Comparison of ENCODE assay signal across 26 cellular contexts in the genomic region with DNA sequence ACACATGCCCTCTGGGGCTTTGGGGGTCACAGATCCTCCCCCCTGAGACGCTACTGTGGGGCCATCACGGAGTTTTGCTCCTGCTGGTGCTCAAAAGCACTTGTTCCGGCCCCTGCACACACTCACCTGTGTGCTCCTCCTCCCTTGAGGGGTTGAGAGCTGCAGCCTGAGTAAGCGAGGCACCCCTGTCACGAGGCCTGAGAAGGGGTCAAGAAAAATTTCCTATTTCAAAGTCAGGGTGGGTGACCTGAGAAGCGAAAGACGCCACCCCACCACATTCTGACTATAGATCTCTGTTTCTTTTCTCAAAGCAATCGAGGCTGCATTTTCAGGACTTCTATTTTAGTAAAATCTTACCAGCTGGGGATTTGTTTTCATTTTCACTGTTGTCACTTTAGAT.
DNase-seq lines count a peak whose midpoint lies in the region; ATAC-seq and TF ChIP-seq lines count a peak whose summit lies in the region.
"Had no signal": no experiment of that assay in that cellular context is flagged by ENCODE, and none has a peak within 500 bp of the region (broad histone marks: within the 10 kb centered on the region; RNA-seq: fewer than 3 reads in every experiment).

No MANE protein-coding gene starts in this region.

- peak overlapping the region; percentile 89 for H3K27ac ChIP-seq in MM.1S (ENCODE audit: low read length)
- H3K27ac ChIP-seq: A549, ascending aorta, HL-60, lower lobe of right lung, SJSA1, stomach had no signal

- H2AFZ ChIP-seq in MM.1S (ENCODE audit: low read length): no peak overlapping the region

- no peak for TF ChIP-seq CTCF in MM.1S (IDR thresholded peaks at IDR 0.05; ENCODE audit: low read length)

- H3K4me1 ChIP-seq in MM.1S (ENCODE audit: low read length): peaks cover 52% of the 10 kb centered on the region
- H3K4me1 ChIP-seq: A549, ascending aorta, SJSA1 had no signal

- peak overlapping the region; percentile 73 for H3K4me2 ChIP-seq in MM.1S (ENCODE audit: low read depth, low read length)
- H3K4me2 ChIP-seq: A549 had no signal

- peaks cover 32% of the 10 kb centered on the region for H3F3A ChIP-seq in MM.1S (ENCODE audit: insufficient read depth, low read length)

- H3K27me3 ChIP-seq in MM.1S (replicated peaks; ENCODE audit: insufficient read depth, low read length): no peaks in the 10 kb centered on the region
- H3K27me3 ChIP-seq: ascending aorta, SJSA1, stomach had no signal

- intact Hi-C loops in cardiac septum (cut with DNase I): no loop called here

- H3K4me3 ChIP-seq in MM.1S (ENCODE audit: low read length): peak overlapping the region; percentile 37
- H3K4me3 ChIP-seq: A549, ascending aorta, lower lobe of right lung, SJSA1, stomach had no signal

- no peaks in the 10 kb centered on the region for H4K20me1 ChIP-seq in MM.1S (ENCODE audit: insufficient read depth, low read length)

- H3K9ac ChIP-seq in MM.1S (ENCODE audit: low read length): peak overlapping the region; percentile 48

- H3K9me3 ChIP-seq in MM.1S (replicated peaks; ENCODE audit: insufficient read depth, low read length): no peaks in the 10 kb centered on the region
- H3K9me3 ChIP-seq: A549, ascending aorta, lower lobe of right lung had no signal

- ATAC-seq in GM18511 (IDR thresholded peaks at IDR 0.05; ENCODE audit: unreplicated experiment) (peak; percentile 59), GM21381 (IDR thresholded peaks at IDR 0.05; ENCODE audit: unreplicated experiment) (peak; percentile 66), HG02885 (IDR thresholded peaks at IDR 0.05; ENCODE audit: poor library complexity, unreplicated experiment) (peak; percentile 60)
- ATAC-seq: A549, lower lobe of right lung, sciatic nerve had no signal

- H3K9me2 ChIP-seq in MM.1S (replicated peaks; ENCODE audit: insufficient read depth, low read length): no peaks in the 10 kb centered on the region

- H3K79me2 ChIP-seq in MM.1S (ENCODE audit: low read length): peaks cover 87% of the 10 kb centered on the region

- H3K36me3 ChIP-seq in MM.1S (replicated peaks; ENCODE audit: insufficient read depth, low read length): no peaks in the 10 kb centered on the region
- H3K36me3 ChIP-seq: ascending aorta, lower lobe of right lung, SJSA1 had no signal

- DNase-seq in MM.1S (peak; percentile 89), retina (no peak), SIG-M5 treated with dmso at 0.1 percent for 504 hours (lab: John Stamatoyannopoulos, UW; ENCODE audit: unreplicated experiment) (no peak), inferior parietal cortex (ENCODE audit: extremely low spot score) (no peak), cardiac septum (ENCODE audit: low spot score) (no peak)
- DNase-seq: activated CD4-positive, alpha-beta memory T cell treated with anti-CD3 and anti-CD28 coated beads for 36 hours; caudate nucleus; DMS53; GDM1; HCEC 1CT; lower lobe of right lung; NCI-H1048; NCI-H187 treated with DMSO at 0.1 percent for 48 hours; NCI-H526 treated with DMSO at 0.1 percent for 48 hours; posterior cingulate gyrus; stomach; T-helper 1 cell; trophoblast cell had no signal
